Comparison of ENCODE assay signal across 33 cellular contexts in the genomic region with DNA sequence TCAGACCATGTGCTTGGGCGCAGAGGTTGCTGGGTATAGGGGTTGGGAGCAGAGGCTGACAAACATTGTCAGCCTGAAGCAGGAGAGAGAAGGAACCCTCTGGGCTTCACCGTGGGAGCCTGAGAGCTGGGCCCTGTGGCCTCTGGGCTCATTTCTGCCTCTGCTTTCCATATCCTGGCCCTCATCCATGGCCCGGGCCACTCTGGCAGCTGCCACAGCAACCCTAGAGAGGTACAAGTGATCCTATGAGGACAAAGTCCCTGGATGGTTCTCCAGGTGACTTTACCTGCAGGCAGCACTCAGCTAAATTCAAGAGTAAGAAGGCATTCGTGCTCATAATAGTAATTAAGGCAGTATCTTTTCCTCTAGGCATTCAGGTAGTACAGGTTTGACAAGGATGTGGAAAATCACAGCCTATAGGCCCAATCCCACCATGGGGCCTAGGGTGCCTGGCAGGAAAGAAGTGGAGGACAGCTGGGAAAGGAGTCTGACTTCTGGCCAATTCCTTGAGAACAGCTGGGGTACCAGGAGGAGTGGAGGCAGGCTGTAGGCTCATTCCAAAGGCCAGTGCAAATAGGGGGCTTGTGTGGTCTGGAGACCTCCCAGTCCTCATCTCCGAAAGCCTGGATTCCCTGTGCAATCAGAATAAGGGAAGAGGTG. TPM values are rescaled to one million over a fixed set of nuclear protein-coding genes. Genes with fewer than 3 reads are reported as not detected.
DNase-seq lines count a peak whose midpoint lies in the region; ATAC-seq, FAIRE-seq and TF ChIP-seq lines count a peak whose summit lies in the region.
"Had no signal": no experiment of that assay in that cellular context is flagged by ENCODE, and none has a peak within 500 bp of the region (broad histone marks: within the 10 kb centered on the region; RNA-seq: fewer than 3 reads in every experiment).

No MANE protein-coding gene starts in this region.

- H4K20me1 ChIP-seq in HepG2 (ENCODE audit: insufficient read depth, low read length), result no peaks in the 10 kb centered on the region

- TF ChIP-seq POLR2A in HepG2 (IDR thresholded peaks at IDR 0.05; ENCODE audit: insufficient read depth in 1 of 2, low read depth in 2 of 2, low read length in 2 of 2) (no peak), testis (IDR thresholded peaks at IDR 0.05) (no peak)

- TF ChIP-seq RAD21 in liver (IDR thresholded peaks at IDR 0.05) (peak in 1 of 2 donors; percentile 5), HepG2 (CRISPR knock-in tag; IDR thresholded peaks at IDR 0.05) (no peak)

- CTCF ChIA-PET in HepG2 (lab: Yijun Ruan, JAX; ENCODE audit: low intra/inter-chr PET ratio, low total read pairs), result no interaction called here

- ATAC-seq in HepG2 (no peak), T-helper 17 cell (no peak), left lobe of liver (peak; percentile 55), GM19023 (IDR thresholded peaks at IDR 0.05; ENCODE audit: unreplicated experiment) (no peak), omental fat pad (ENCODE audit: low FRiP score) (no peak)
- ATAC-seq: heart left ventricle; naive thymus-derived CD4-positive, alpha-beta T cell had no signal

- FAIRE-seq in HepG2 (lab: Jason Lieb, UNC), result no peak
- FAIRE-seq: HTR-8/SVneo, RCC 7860 had no signal

- in situ Hi-C loops in HepG2 (cut with HindIII; ENCODE audit: extremely low pct_ligation_motif_present, low pct_unique_long_range_greater_than_20kb), result no loop called here

- BruUV-seq in HepG2 (replicated peaks; lab: Mats Ljungman, UMichigan), result no TSS peak

- peaks cover 12% of the 10 kb centered on the region for H3K4me1 Mint-ChIP-seq in T-helper 17 cell
- H3K4me1 Mint-ChIP-seq in type B pancreatic cell (ENCODE audit: unreplicated experiment), result peaks cover 14% of the 10 kb centered on the region

- no peak overlapping the region for H3K4me2 ChIP-seq in HepG2 (ENCODE audit: low read depth, low read length)

- peak overlapping the region; percentile 87 for H3K27ac Mint-ChIP-seq in T-helper 17 cell
- peak overlapping the region; percentile 79 for H3K27ac Mint-ChIP-seq in type B pancreatic cell
- H3K27ac Mint-ChIP-seq: activated CD8-positive, alpha-beta T cell treated with anti-CD3 and anti-CD28 coated beads for 36 hours; activated naive CD8-positive, alpha-beta T cell treated with anti-CD3 and anti-CD28 coated beads for 36 hours had no signal

- intact Hi-C loops in HepG2 (cut with micrococcal nuclease; ENCODE audit: unreplicated experiment), result no loop called here
- intact Hi-C loops in testis (cut with DNase I; ENCODE audit: low total_unique reads), result no loop called here

- H3K4me3 Mint-ChIP-seq in T-helper 17 cell (no peak overlapping the region), type B pancreatic cell (peak overlapping the region; percentile 75)
- H3K4me3 Mint-ChIP-seq: activated CD8-positive, alpha-beta T cell treated with anti-CD3 and anti-CD28 coated beads for 36 hours; activated naive CD8-positive, alpha-beta T cell treated with anti-CD3 and anti-CD28 coated beads for 36 hours had no signal

- DNase-seq in HepG2 (ENCODE audit: low spot score) (no peak), T-helper 17 cell (no peak), left lobe of liver (ENCODE audit: low spot score) (peak; percentile 83), type B pancreatic cell (ENCODE audit: extremely low spot score, unreplicated experiment) (no peak), testis (no peak), omental fat pad (ENCODE audit: low spot score) (no peak)
- DNase-seq: ACHN; activated CD4-positive, CD25-positive, alpha-beta regulatory T cell treated with anti-CD3 and anti-CD28 coated beads, Interleukin-2, amount 50 U/mL, for 72 hours; activated CD8-positive, alpha-beta T cell treated with anti-CD3 and anti-CD28 coated beads for 36 hours; activated effector memory CD4-positive, alpha-beta T cell treated with Interleukin-2 at 50 U/mL for 16 hours; activated naive CD8-positive, alpha-beta T cell treated with anti-CD3 and anti-CD28 coated beads for 36 hours; aorta; BE2C; colonic mucosa; DND-41; effector memory CD4-positive, alpha-beta T cell; foreskin keratinocyte; HCEC 1CT; KG1; kidney glomerular epithelial cell; mesenchymal stem cell; MM.1S; naive thymus-derived CD4-positive, alpha-beta T cell; NCI-H146; NCI-H526 treated with DMSO at 0.1 percent for 48 hours; occipital lobe; transverse colon had no signal

- TF ChIP-seq EP300 in HepG2 (IDR thresholded peaks at IDR 0.05; ENCODE audit: low read depth in 2 of 2, low read length in 2 of 2), result no peak
- no peak for TF ChIP-seq EP300 in HepG2 (CRISPR knock-in tag; IDR thresholded peaks at IDR 0.05; ENCODE audit: borderline replicate concordance)

- H3K9me3 ChIP-seq in liver (ENCODE audit: control insufficient read depth in 4 of 4, low read length in 3 of 4) (no peaks in the 10 kb centered on the region), HepG2 (ENCODE audit: low read length) (peaks cover 10% of the 10 kb centered on the region; the same call in 1 of the 2 replicates), T-helper 17 cell (ENCODE audit: control insufficient read depth, low read length, poor library complexity, severe bottlenecking) (no peaks in the 10 kb centered on the region), testis (no peaks in the 10 kb centered on the region)
- H3K9me3 ChIP-seq: BE2C, colonic mucosa had no signal

- H3K27me3 Mint-ChIP-seq in T-helper 17 cell (no peaks in the 10 kb centered on the region), type B pancreatic cell (no peaks in the 10 kb centered on the region)

- peaks cover 5 to 50% (median 38%) of the 10 kb centered on the region in 4 donors for H3K4me1 ChIP-seq in liver (ENCODE audit: control insufficient read depth in 4 of 4, insufficient read depth in 4 of 4, low read length in 3 of 4)
- H3K4me1 ChIP-seq in HepG2 (ENCODE audit: insufficient read depth, low read length), result peaks cover 20% of the 10 kb centered on the region
- peaks cover 4% of the 10 kb centered on the region for H3K4me1 ChIP-seq in testis
- H3K4me1 ChIP-seq: BE2C, colonic mucosa had no signal

- POLR2A ChIA-PET in HepG2 (lab: Yijun Ruan, JAX), result no interaction called here

- H3K27me3 ChIP-seq in liver (ENCODE audit: control insufficient read depth in 4 of 4, insufficient read depth in 4 of 4, low read length in 3 of 4), result no peaks in the 10 kb centered on the region
- peaks cover 0 to 9% of the 10 kb centered on the region in 2 experiments; a peak in 4 of 5 replicates for H3K27me3 ChIP-seq in HepG2 (ENCODE audit: control insufficient read depth in 1 of 2, insufficient read depth in 2 of 2, low read length in 2 of 2)
- no peaks in the 10 kb centered on the region for H3K27me3 ChIP-seq in testis
- H3K27me3 ChIP-seq: BE2C, colonic mucosa, foreskin keratinocyte, heart left ventricle had no signal

- H3K36me3 ChIP-seq in liver (ENCODE audit: control insufficient read depth in 4 of 4, insufficient read depth in 3 of 4, low read depth in 1 of 4, low read length in 3 of 4) (no peaks in the 10 kb centered on the region), HepG2 (replicated peaks in 1 of 2; ENCODE audit: control insufficient read depth in 1 of 2, insufficient read depth in 2 of 2, low read length in 2 of 2) (no peaks in the 10 kb centered on the region), testis (ENCODE audit: low read depth, missing control alignments) (no peaks in the 10 kb centered on the region)
- H3K36me3 ChIP-seq: BE2C, colonic mucosa, heart left ventricle, transverse colon had no signal

- H3K27ac ChIP-seq in liver (ENCODE audit: low read depth in 1 of 2, low read length in 2 of 2) (peak overlapping the region; percentile 25 to 70), HepG2 (ENCODE audit: extremely low read length, insufficient read depth, low read length) (no peak overlapping the region), testis (no peak overlapping the region)
- H3K27ac ChIP-seq: colonic mucosa, foreskin keratinocyte, heart left ventricle, transverse colon had no signal

- no peak overlapping the region for H2AFZ ChIP-seq in HepG2 (ENCODE audit: low read length)

- H3K9ac ChIP-seq in liver (ENCODE audit: low read depth in 1 of 2, low read length in 2 of 2), result peak overlapping the region in 1 of 2 donors; percentile 12
- no peak overlapping the region for H3K9ac ChIP-seq in HepG2 (ENCODE audit: insufficient read depth, low read depth, low read length)

- H3K36me3 Mint-ChIP-seq in T-helper 17 cell (ENCODE audit: low read depth) (no peaks in the 10 kb centered on the region), type B pancreatic cell (peaks cover 10% of the 10 kb centered on the region)

- H3K79me2 ChIP-seq in HepG2 (ENCODE audit: insufficient read depth, low read length), result no peaks in the 10 kb centered on the region

- H3K9me3 Mint-ChIP-seq in type B pancreatic cell, result peaks cover 5% of the 10 kb centered on the region

- TF ChIP-seq CTCF in liver (IDR thresholded peaks at IDR 0.05; ENCODE audit: low read depth, low read length, missing input control) (no peak), HepG2 (CRISPR knock-in tag; IDR thresholded peaks at IDR 0.05) (no peak), type B pancreatic cell (conservative IDR thresholded peaks at IDR 0.05) (no peak), testis (IDR thresholded peaks at IDR 0.05) (no peak), omental fat pad (IDR thresholded peaks at IDR 0.05) (no peak)

- 60% methylated on average over 5 of the region's 5 CpGs for WGBS in liver
- WGBS in HepG2 (ENCODE audit: low lambda C conversion rate), result 64% methylated on average over 3 of the region's 5 CpGs
- WGBS in testis, 2 donors, result 90 to 93% methylated on average over 4 to 5 of the region's 5 CpGs

- H3K4me3 ChIP-seq in liver (ENCODE audit: low read depth in 1 of 3, low read length in 3 of 3) (no peak overlapping the region), HepG2 (replicated peaks in 1 of 3; ENCODE audit: insufficient read depth in 1 of 3, low read depth in 2 of 3, low read length in 3 of 3) (no peak overlapping the region), testis (no peak overlapping the region)
- H3K4me3 ChIP-seq: colonic mucosa, heart left ventricle, skin epidermis, transverse colon had no signal

RNA-seq across cellular contexts. Expression of gene TTC7B, which starts 3.6 kb away (rescaled TPM):
- total RNA-seq in liver (10 to 100 TPM in 1 of 2 donors, 1 to 10 TPM in 1; 9.1 to 31.0 TPM), HepG2 (2016; rRNA removed; fragmentation: Illumina TruSeq; extraction: Trizol) (1.3 and 2.4 TPM in 2 replicates), T-helper 17 cell (10 to 100 TPM in 1 of 2 donors, 1 to 10 TPM in 1; 2.5 to 28.3 TPM), left lobe of liver (32.4 TPM), type B pancreatic cell (ENCODE audit: low replicate concordance) (27.4 and 40.4 TPM in 2 replicates), testis (10 to 100 TPM; 12.1 to 17.0 TPM), omental fat pad (10 to 100 TPM; 31.9 to 56.3 (median 38.4) TPM)
- polyA plus RNA-seq in liver (10 to 100 TPM in 1 of 2 donors, 1 to 10 TPM in 1; 9.5 to 15.4 TPM), HepG2 (2011; rRNA removed) (3.2 and 4.5 TPM in 2 replicates), testis (ENCODE audit: insufficient read depth, low read depth, low replicate concordance) (11.3 TPM)
- 2.6 and 3.2 TPM in 2 replicates for total RNA-seq in HepG2 (2016; cell fraction: cytosol; rRNA removed; fragmentation: Illumina TruSeq; extraction: Trizol; ENCODE audit: low read depth)
- 2.0 TPM in 2 replicates for total RNA-seq in HepG2 (2016; cell fraction: insoluble cytoplasmic fraction; rRNA removed; fragmentation: Illumina TruSeq; extraction: Trizol)
- total RNA-seq in HepG2 (2016; cell fraction: membrane; rRNA removed; fragmentation: Illumina TruSeq; extraction: Trizol), result 7.9 and 8.4 TPM in 2 replicates
- total RNA-seq in HepG2 (2016; cell fraction: nucleus; rRNA removed; fragmentation: Illumina TruSeq; extraction: Trizol), result 1.1 and 2.2 TPM in 2 replicates
- 2.5 and 3.9 TPM in 2 replicates for polyA plus RNA-seq in HepG2 (2011; cell fraction: cytosol; rRNA removed)
- polyA plus RNA-seq in HepG2 (2011; cell fraction: nucleus; rRNA removed), result 2.6 and 2.8 TPM in 2 replicates
- polyA plus RNA-seq in HepG2 (2012), result 3.0 and 5.4 TPM in 2 replicates
- polyA plus RNA-seq in HepG2 (2016; cell fraction: cytosol; fragmentation: Illumina TruSeq; extraction: Trizol; ENCODE audit: low read depth), result 4.6 and 7.5 TPM in 2 replicates
- polyA plus RNA-seq in HepG2 (2016; cell fraction: insoluble cytoplasmic fraction; fragmentation: Illumina TruSeq; extraction: Trizol; ENCODE audit: low read depth), result 3.9 and 4.3 TPM in 2 replicates
- 8.4 and 12.0 TPM in 2 replicates for polyA plus RNA-seq in HepG2 (2016; cell fraction: membrane; fragmentation: Illumina TruSeq; extraction: Trizol; ENCODE audit: low read depth)
- polyA plus RNA-seq in HepG2 (2016; cell fraction: nucleus; fragmentation: Illumina TruSeq; extraction: Trizol; ENCODE audit: insufficient read depth, low read depth), result 3.6 and 5.4 TPM in 2 replicates
- 6.2 and 22.2 TPM in 2 replicates for polyA minus RNA-seq in HepG2 (2011; rRNA and poly(A)+ RNA removed; ENCODE audit: low replicate concordance)
- 4.2 and 9.8 TPM in 2 replicates for polyA minus RNA-seq in HepG2 (2011; cell fraction: cytosol; rRNA and poly(A)+ RNA removed)
- 1.8 and 3.2 TPM in 2 replicates for polyA minus RNA-seq in HepG2 (2011; cell fraction: nucleus; rRNA and poly(A)+ RNA removed)

Comparison
In these comparisons a context has a peak if more than half of its experiments do, and no peak if none do; other contexts are left out.
1. H3K27ac ChIP-seq: peak in liver (2 of 2); none in HepG2 (single experiment) and testis (0 of 2).